Comparison of ENCODE assay signal across 1 cellular context in the genomic region with DNA sequence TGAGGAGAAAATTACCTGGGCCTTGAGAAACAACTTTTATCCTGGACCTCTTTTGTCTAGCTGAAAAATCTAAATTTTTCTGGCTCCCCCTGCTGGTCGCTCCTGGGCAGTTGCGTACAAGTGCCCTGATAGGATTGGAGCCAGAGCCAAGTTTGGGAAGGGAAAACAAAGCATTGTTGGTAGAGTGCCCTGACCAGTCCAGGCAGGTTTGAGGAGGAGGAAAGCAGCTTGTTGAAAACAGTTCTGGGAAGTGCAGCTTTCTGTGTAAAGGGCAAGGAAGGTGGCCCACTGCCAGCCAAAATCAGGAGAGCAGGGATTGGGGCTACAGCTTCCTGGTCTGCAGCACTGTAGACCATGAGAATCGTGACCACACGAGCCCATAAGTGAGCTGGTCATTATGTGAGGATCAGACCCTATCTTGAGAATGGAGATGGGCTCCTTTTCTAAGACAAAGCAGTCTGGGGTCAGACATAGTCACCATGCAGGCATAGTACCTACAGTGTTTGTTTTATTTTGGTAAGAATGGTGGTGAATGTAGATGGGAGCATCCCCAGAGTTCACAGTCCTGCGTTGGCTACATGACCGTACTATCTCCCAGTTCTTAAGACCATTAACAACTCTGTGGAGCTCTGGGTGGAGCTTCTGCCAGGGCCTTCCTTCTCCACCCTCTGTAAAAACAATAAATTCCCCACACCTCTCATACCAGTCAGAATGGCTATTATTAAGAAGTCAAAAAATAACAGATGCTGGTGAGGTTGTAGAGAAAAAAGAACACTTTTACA.
TF ChIP-seq lines count a peak whose summit lies in the region.

No MANE protein-coding gene starts in this region.

TF ChIP-seq in WTC11, 78 proteins besides CTCF, POLR2A, EP300 and RAD21 (continued from another document):
- TF ChIP-seq, protein P1, sequence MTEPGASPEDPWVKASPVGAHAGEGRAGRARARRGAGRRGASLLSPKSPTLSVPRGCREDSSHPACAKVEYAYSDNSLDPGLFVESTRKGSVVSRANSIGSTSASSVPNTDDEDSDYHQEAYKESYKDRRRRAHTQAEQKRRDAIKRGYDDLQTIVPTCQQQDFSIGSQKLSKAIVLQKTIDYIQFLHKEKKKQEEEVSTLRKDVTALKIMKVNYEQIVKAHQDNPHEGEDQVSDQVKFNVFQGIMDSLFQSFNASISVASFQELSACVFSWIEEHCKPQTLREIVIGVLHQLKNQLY (CRISPR knock-in tag; IDR thresholded peaks at IDR 0.05): no peak
- TF ChIP-seq, protein P2, sequence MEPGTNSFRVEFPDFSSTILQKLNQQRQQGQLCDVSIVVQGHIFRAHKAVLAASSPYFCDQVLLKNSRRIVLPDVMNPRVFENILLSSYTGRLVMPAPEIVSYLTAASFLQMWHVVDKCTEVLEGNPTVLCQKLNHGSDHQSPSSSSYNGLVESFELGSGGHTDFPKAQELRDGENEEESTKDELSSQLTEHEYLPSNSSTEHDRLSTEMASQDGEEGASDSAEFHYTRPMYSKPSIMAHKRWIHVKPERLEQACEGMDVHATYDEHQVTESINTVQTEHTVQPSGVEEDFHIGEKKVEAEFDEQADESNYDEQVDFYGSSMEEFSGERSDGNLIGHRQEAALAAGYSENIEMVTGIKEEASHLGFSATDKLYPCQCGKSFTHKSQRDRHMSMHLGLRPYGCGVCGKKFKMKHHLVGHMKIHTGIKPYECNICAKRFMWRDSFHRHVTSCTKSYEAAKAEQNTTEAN (CRISPR knock-in tag; IDR thresholded peaks at IDR 0.05): no peak
- TF ChIP-seq, protein P3, sequence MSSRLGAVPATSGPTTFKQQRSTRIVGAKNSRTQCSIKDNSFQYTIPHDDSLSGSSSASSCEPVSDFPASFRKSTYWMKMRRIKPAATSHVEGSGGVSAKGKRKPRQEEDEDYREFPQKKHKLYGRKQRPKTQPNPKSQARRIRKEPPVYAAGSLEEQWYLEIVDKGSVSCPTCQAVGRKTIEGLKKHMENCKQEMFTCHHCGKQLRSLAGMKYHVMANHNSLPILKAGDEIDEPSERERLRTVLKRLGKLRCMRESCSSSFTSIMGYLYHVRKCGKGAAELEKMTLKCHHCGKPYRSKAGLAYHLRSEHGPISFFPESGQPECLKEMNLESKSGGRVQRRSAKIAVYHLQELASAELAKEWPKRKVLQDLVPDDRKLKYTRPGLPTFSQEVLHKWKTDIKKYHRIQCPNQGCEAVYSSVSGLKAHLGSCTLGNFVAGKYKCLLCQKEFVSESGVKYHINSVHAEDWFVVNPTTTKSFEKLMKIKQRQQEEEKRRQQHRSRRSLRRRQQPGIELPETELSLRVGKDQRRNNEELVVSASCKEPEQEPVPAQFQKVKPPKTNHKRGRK (CRISPR knock-in tag; IDR thresholded peaks at IDR 0.05; ENCODE audit: borderline replicate concordance): no peak
- TF ChIP-seq RELA (CRISPR knock-in tag; IDR thresholded peaks at IDR 0.05; ENCODE audit: borderline replicate concordance) (no peak), ZNF263 (CRISPR knock-in tag; IDR thresholded peaks at IDR 0.05; ENCODE audit: low read depth) (no peak), HMGA2 (CRISPR knock-in tag; IDR thresholded peaks at IDR 0.05) (no peak)
